In the genomic region with DNA sequence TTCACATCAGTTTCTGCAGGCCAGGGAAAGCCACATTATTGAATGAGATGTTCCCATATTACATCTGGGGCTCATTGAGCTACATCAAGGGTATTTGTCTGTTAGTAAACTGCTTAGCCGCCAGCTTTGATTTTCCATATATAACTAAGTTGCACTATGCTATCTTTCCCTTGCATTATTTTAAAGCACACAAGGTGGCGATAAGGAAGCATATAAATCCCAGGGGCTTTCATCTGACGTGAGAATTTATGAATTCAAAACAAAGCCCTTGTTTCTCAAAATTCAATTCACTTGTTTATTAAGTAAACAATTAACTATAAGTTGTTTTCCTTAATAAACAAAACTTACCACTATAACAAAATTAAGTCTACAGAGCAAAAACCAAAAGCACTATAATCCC, we compare ENCODE assay signal across 13 cellular contexts.
DNase-seq lines count a peak whose midpoint lies in the region; ATAC-seq and TF ChIP-seq lines count a peak whose summit lies in the region.
"Had no signal": no experiment of that assay in that cellular context is flagged by ENCODE, and none has a peak within 500 bp of the region (broad histone marks: within the 10 kb centered on the region; RNA-seq: fewer than 3 reads in every experiment).

No MANE protein-coding gene starts in this region.

- no peak for ATAC-seq in sciatic nerve
- ATAC-seq: left cardiac atrium had no signal

- H3K27ac ChIP-seq in brain microvascular endothelial cell: no peak overlapping the region
- H3K27ac ChIP-seq: dorsolateral prefrontal cortex had no signal

- H3K27me3 ChIP-seq in brain microvascular endothelial cell (replicated peaks): no peaks in the 10 kb centered on the region
- H3K27me3 ChIP-seq: dorsolateral prefrontal cortex had no signal

- DNase-seq in NCI-H524 (lab: John Stamatoyannopoulos, UW): peak; percentile 15 to 58
- DNase-seq in NCI-H524 treated with DMSO at 0.1 percent for 48 hours (lab: John Stamatoyannopoulos, UW): no peak
- peak; percentile 51 for DNase-seq in NCI-H146 treated with DMSO at 0.1 percent for 48 hours (lab: John Stamatoyannopoulos, UW; ENCODE audit: unreplicated experiment)
- DNase-seq in SK-N-DZ (ENCODE audit: low spot score): peak; percentile 24
- peak; percentile 31 for DNase-seq in superior temporal gyrus (ENCODE audit: extremely low spot score)
- no peak for DNase-seq in brain microvascular endothelial cell
- no peak for DNase-seq in sciatic nerve (ENCODE audit: low spot score)
- DNase-seq in NOMO-1 treated with DMSO at 0.1 percent for 48 hours (lab: John Stamatoyannopoulos, UW; ENCODE audit: unreplicated experiment): no peak
- DNase-seq: activated CD8-positive, alpha-beta memory T cell treated with anti-CD3 and anti-CD28 coated beads, Interleukin-2, amount 50 U/mL, for 4 hours; dorsolateral prefrontal cortex; left cardiac atrium; Right ventricle myocardium superior; stimulated activated CD8-positive, alpha-beta memory T cell treated with anti-CD3 and anti-CD28 coated beads, Interleukin-4, amount 100 ng/mL, for 48 hours had no signal

- TF ChIP-seq CTCF in brain microvascular endothelial cell (IDR thresholded peaks at IDR 0.05; ENCODE audit: low read depth, low read length, missing control alignments): no peak

- no peak overlapping the region for H3K4me3 ChIP-seq in brain microvascular endothelial cell (ENCODE audit: low read depth, low read length)
- H3K4me3 ChIP-seq: dorsolateral prefrontal cortex had no signal

- in situ Hi-C loops in brain microvascular endothelial cell (cut with HindIII; ENCODE audit: low pct_ligation_motif_present, low sequenced_read_pairs): no loop called here

- no peaks in the 10 kb centered on the region for H3K36me3 ChIP-seq in brain microvascular endothelial cell (replicated peaks)

- intact Hi-C loops in sciatic nerve (cut with DNase I): no loop called here

Comparison
In these comparisons a context has a peak if more than half of its experiments do, and no peak if none do; other contexts are left out.
1. DNase-seq: peak in NCI-H524 (2 of 2), NCI-H146 treated with DMSO at 0.1 percent for 48 hours (single experiment), SK-N-DZ (single experiment) and superior temporal gyrus (single experiment); none in NCI-H524 treated with DMSO at 0.1 percent for 48 hours (single experiment), brain microvascular endothelial cell (single experiment), sciatic nerve (single experiment) and NOMO-1 treated with DMSO at 0.1 percent for 48 hours (single experiment).